19 cellular contexts compared by ENCODE assay signal in genomic region chr3:178435575-178435974, GRCh38.
DNase-seq lines count a peak whose midpoint lies in the region; ATAC-seq, FAIRE-seq and TF ChIP-seq lines count a peak whose summit lies in the region.
"Had no signal": no experiment of that assay in that cellular context is flagged by ENCODE, and none has a peak within 500 bp of the region (broad histone marks: within the 10 kb centered on the region; RNA-seq: fewer than 3 reads in every experiment).

No MANE protein-coding gene starts in this region.

- H3K27me3 ChIP-seq in BLaER1 (no peaks in the 10 kb centered on the region), Loucy (ENCODE audit: insufficient read depth, low read length, poor library complexity, severe bottlenecking) (no peaks in the 10 kb centered on the region), bronchial epithelial cell (ENCODE audit: control insufficient read depth, insufficient read depth, low read length) (no peaks in the 10 kb centered on the region), foreskin keratinocyte (no peaks in the 10 kb centered on the region), gastroesophageal sphincter (no peaks in the 10 kb centered on the region)
- H3K27me3 ChIP-seq: BE2C had no signal

- H3K27ac ChIP-seq in BLaER1 (no peak overlapping the region), foreskin keratinocyte (no peak overlapping the region), gastroesophageal sphincter (no peak overlapping the region)
- H3K27ac ChIP-seq: GM23248, HL-60 had no signal

- no peak for FAIRE-seq in bronchial epithelial cell (lab: Jason Lieb, UNC)
- FAIRE-seq: D721Med, GM18507 had no signal

- H3K36me3 ChIP-seq in BLaER1: no peaks in the 10 kb centered on the region
- no peaks in the 10 kb centered on the region for H3K36me3 ChIP-seq in Loucy (ENCODE audit: insufficient read depth, low read length)
- H3K36me3 ChIP-seq in bronchial epithelial cell (ENCODE audit: control insufficient read depth, insufficient read depth, low read length): no peaks in the 10 kb centered on the region
- no peaks in the 10 kb centered on the region for H3K36me3 ChIP-seq in gastroesophageal sphincter
- H3K36me3 ChIP-seq: BE2C had no signal

- no peaks in the 10 kb centered on the region for H3K79me2 ChIP-seq in Loucy (ENCODE audit: insufficient read depth, low read length)

- WGBS in gastroesophageal sphincter (ENCODE audit: low coverage in 1 of 2), 2 donors: 100% methylated on average over 2 to 5 of the region's 5 CpGs

- TF ChIP-seq EP300 in gastroesophageal sphincter (IDR thresholded peaks at IDR 0.05): no peak

- H2AFZ ChIP-seq in Loucy (ENCODE audit: low read length): 0 out of 2 replicates have a peak overlapping the region, but pooled peaks have one; percentile 1
- H2AFZ ChIP-seq: GM23248 had no signal

- H3K4me3 Mint-ChIP-seq in progenitor cell of endocrine pancreas (ENCODE audit: low read depth): no peak overlapping the region
- H3K4me3 Mint-ChIP-seq: CD14-positive monocyte; CD8-positive, alpha-beta T cell had no signal

- H3K27ac Mint-ChIP-seq in progenitor cell of endocrine pancreas: no peak overlapping the region
- H3K27ac Mint-ChIP-seq: CD14-positive monocyte; CD8-positive, alpha-beta T cell had no signal

- H3K4me1 ChIP-seq in BLaER1: peaks cover 9% of the 10 kb centered on the region
- H3K4me1 ChIP-seq in Loucy (ENCODE audit: insufficient read depth, low read length, poor library complexity, severe bottlenecking): no peaks in the 10 kb centered on the region
- no peaks in the 10 kb centered on the region for H3K4me1 ChIP-seq in foreskin keratinocyte
- peaks cover 0 to 18% (median 0%) of the 10 kb centered on the region in 3 donors for H3K4me1 ChIP-seq in gastroesophageal sphincter

- TF ChIP-seq POLR2A in gastroesophageal sphincter (IDR thresholded peaks at IDR 0.05): no peak

- no peaks in the 10 kb centered on the region for H3K9me3 ChIP-seq in BLaER1
- no peaks in the 10 kb centered on the region for H3K9me3 ChIP-seq in Loucy (ENCODE audit: insufficient read depth, low read depth, low read length)
- H3K9me3 ChIP-seq in gastroesophageal sphincter: no peaks in the 10 kb centered on the region
- H3K9me3 ChIP-seq: BE2C had no signal

- peak; percentile 81 for DNase-seq in bronchial epithelial cell (ENCODE audit: low read depth)
- peak; percentile 23 to 67 for DNase-seq in foreskin keratinocyte
- no peak for DNase-seq in cerebellar cortex (ENCODE audit: low spot score)
- DNase-seq in progenitor cell of endocrine pancreas (ENCODE audit: low spot score, unreplicated experiment): no peak
- DNase-seq in RPMI8226: no peak
- DNase-seq: BE2C; CD8-positive, alpha-beta T cell; COR-L47; DND-41; GF-D8; GM23248; H7 had no signal

- H3K9me2 ChIP-seq in Loucy (replicated peaks; ENCODE audit: low read depth, low read length): no peaks in the 10 kb centered on the region

- peaks cover 10% of the 10 kb centered on the region for H3K4me1 Mint-ChIP-seq in progenitor cell of endocrine pancreas (ENCODE audit: low read depth)

- no peaks in the 10 kb centered on the region for H3K27me3 Mint-ChIP-seq in progenitor cell of endocrine pancreas

- H3K9ac ChIP-seq in BLaER1 (no peak overlapping the region), Loucy (ENCODE audit: low read depth, low read length, poor library complexity, severe bottlenecking) (no peak overlapping the region)
- H3K9ac ChIP-seq: GM23248 had no signal

- H3K4me2 ChIP-seq in BLaER1 (peak overlapping the region; percentile 24; the same call in 1 of the 2 replicates), Loucy (ENCODE audit: low read depth, low read length, poor library complexity, severe bottlenecking) (no peak overlapping the region)

- H4K20me1 ChIP-seq in BLaER1: no peaks in the 10 kb centered on the region
- no peaks in the 10 kb centered on the region for H4K20me1 ChIP-seq in Loucy (ENCODE audit: insufficient read depth, low read length, poor library complexity, severe bottlenecking)

- no peak overlapping the region for H3K4me3 ChIP-seq in BLaER1
- no peak overlapping the region for H3K4me3 ChIP-seq in Loucy (ENCODE audit: low read length, poor library complexity, severe bottlenecking)
- H3K4me3 ChIP-seq in bronchial epithelial cell (ENCODE audit: low read depth, low read length): no peak overlapping the region
- H3K4me3 ChIP-seq in gastroesophageal sphincter: no peak overlapping the region
- H3K4me3 ChIP-seq: GM23248 had no signal

- H3F3A ChIP-seq in Loucy (ENCODE audit: low read depth): no peaks in the 10 kb centered on the region

- no peaks in the 10 kb centered on the region for H3K36me3 Mint-ChIP-seq in progenitor cell of endocrine pancreas (ENCODE audit: insufficient read depth)
- H3K36me3 Mint-ChIP-seq: CD14-positive monocyte; CD8-positive, alpha-beta T cell had no signal

- H3K9me3 Mint-ChIP-seq in progenitor cell of endocrine pancreas (ENCODE audit: low read depth): no peaks in the 10 kb centered on the region
- H3K9me3 Mint-ChIP-seq: CD14-positive monocyte; CD8-positive, alpha-beta T cell had no signal

- TF ChIP-seq CTCF in Loucy (conservative IDR thresholded peaks at IDR 0.05; ENCODE audit: low read length): no peak
- TF ChIP-seq CTCF in bronchial epithelial cell (IDR thresholded peaks at IDR 0.05; ENCODE audit: insufficient read depth, low read length, severe bottlenecking): no peak
- TF ChIP-seq CTCF in foreskin keratinocyte (conservative IDR thresholded peaks at IDR 0.05): no peak
- no peak for TF ChIP-seq CTCF in progenitor cell of endocrine pancreas (IDR thresholded peaks at IDR 0.05; ENCODE audit: unreplicated experiment)
- TF ChIP-seq CTCF in gastroesophageal sphincter (IDR thresholded peaks at IDR 0.05): no peak

- ATAC-seq in foreskin keratinocyte: peak; percentile 71
- no peak for ATAC-seq in gastroesophageal sphincter
- ATAC-seq: CD8-positive, alpha-beta T cell had no signal

Comparison
In these comparisons a context has a peak if more than half of its experiments do, and no peak if none do; other contexts are left out.
1. DNase-seq: peak in bronchial epithelial cell (single experiment) and foreskin keratinocyte (2 of 2); none in cerebellar cortex (single experiment), progenitor cell of endocrine pancreas (single experiment) and RPMI8226 (single experiment).